25 cellular contexts compared by ENCODE assay signal in the genomic region with DNA sequence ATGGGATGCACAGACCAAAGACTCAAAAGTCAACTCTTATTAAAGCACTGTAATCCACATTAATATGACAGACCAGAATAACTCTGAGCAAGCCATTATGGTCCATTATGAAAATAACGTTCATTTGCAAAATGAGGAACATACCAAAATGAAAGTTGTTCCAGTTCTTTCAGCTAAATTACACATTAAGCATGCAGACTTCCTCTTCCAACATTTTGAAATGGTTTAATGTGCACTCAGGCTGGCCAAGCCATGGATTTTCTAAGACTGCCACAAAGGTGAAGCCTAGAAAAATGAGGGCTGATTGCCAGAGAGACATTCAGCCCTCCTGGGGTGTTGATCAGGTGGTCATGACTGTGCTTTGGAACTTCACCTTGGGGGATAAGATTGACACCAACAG. TPM values are rescaled to one million over a fixed set of nuclear protein-coding genes. Genes with fewer than 3 reads are reported as not detected.
DNase-seq lines count a peak whose midpoint lies in the region; ATAC-seq, FAIRE-seq and TF ChIP-seq lines count a peak whose summit lies in the region.
"Had no signal": no experiment of that assay in that cellular context is flagged by ENCODE, and none has a peak within 500 bp of the region (broad histone marks: within the 10 kb centered on the region; RNA-seq: fewer than 3 reads in every experiment).

No MANE protein-coding gene starts in this region.

- H3K36me3 ChIP-seq in aorta (ENCODE audit: control insufficient read depth in 1 of 2, insufficient read depth in 2 of 2, low read length in 1 of 2): no peaks in the 10 kb centered on the region
- H3K36me3 ChIP-seq: BLaER1 had no signal

- no peaks in the 10 kb centered on the region for H3K27me3 ChIP-seq in aorta (ENCODE audit: control insufficient read depth in 1 of 2, insufficient read depth in 2 of 2, low read length in 1 of 2)
- H3K27me3 ChIP-seq: BLaER1 had no signal

- ATAC-seq in A549 (no peak), HG02588 (IDR thresholded peaks at IDR 0.05; ENCODE audit: unreplicated experiment) (no peak), GM18505 (IDR thresholded peaks at IDR 0.05; ENCODE audit: unreplicated experiment) (no peak), aorta (ENCODE audit: low FRiP score) (no peak)
- ATAC-seq: Right ventricle myocardium inferior had no signal

- CTCF ChIA-PET in A549 (lab: Yijun Ruan, JAX): interaction anchor here (1.0 to 1.2 kb wide), 2 partner anchors 11 to 15 kb away, joined by 3 to 4 read pairs; no protein-coding TSS in a partner anchor

- no peak overlapping the region for H3K4me3 ChIP-seq in A549
- H3K4me3 ChIP-seq in aorta (ENCODE audit: low read length in 2 of 2): no peak overlapping the region
- H3K4me3 ChIP-seq: BLaER1, GM23248, PC-9 had no signal

- no peak for DNase-seq in A549 (ENCODE audit: low read depth in 1 of 2, low spot score in 1 of 2)
- peak; percentile 35 to 59 for DNase-seq in Kasumi-1 (lab: John Stamatoyannopoulos, UW)
- peak; percentile 73 to 85 for DNase-seq in NOMO-1 (lab: John Stamatoyannopoulos, UW; ENCODE audit: unreplicated experiment in 2 of 2)
- peak; percentile 20 for DNase-seq in SKM-1 (lab: John Stamatoyannopoulos, UW; ENCODE audit: unreplicated experiment)
- no peak for DNase-seq in activated naive CD4-positive, alpha-beta T cell treated with anti-CD3 and anti-CD28 coated beads, Interleukin-2, amount 50 U/mL, for 16 hours
- no peak for DNase-seq in aorta
- DNase-seq: 8988T; CD4-positive, alpha-beta T cell; GM23248; H7; NCI-H1092; NCI-H1417 treated with DMSO at 0.1 percent for 48 hours; NCI-H1694 treated with DMSO at 0.1 percent for 48 hours; NCI-H2081; NCI-H2227 treated with DMSO at 0.1 percent for 48 hours; NCI-H526 treated with DMSO at 0.1 percent for 48 hours; PC-9; SW 1271 had no signal

- TF ChIP-seq POLR2A in A549 (IDR thresholded peaks at IDR 0.05; ENCODE audit: low read length) (no peak), GM18505 (IDR thresholded peaks at IDR 0.05; ENCODE audit: borderline replicate concordance, extremely low read depth, insufficient read depth, insufficient read length) (no peak)

- peak; percentile 63 for FAIRE-seq in A549 (lab: Jason Lieb, UNC)
- FAIRE-seq: D721Med, GM18507 had no signal

- POLR2A ChIA-PET in A549 (lab: Yijun Ruan, JAX): no interaction called here

- H3K4me2 ChIP-seq in A549: no peak overlapping the region
- H3K4me2 ChIP-seq: BLaER1, PC-9 had no signal

- intact Hi-C loops in aorta (cut with DNase I): no loop called here

- no peak for TF ChIP-seq RAD21 in A549 (conservative IDR thresholded peaks at IDR 0.05 in 1 of 2, IDR thresholded peaks at IDR 0.05 in 1 of 2)

- H3K4me1 ChIP-seq in A549: no peaks in the 10 kb centered on the region
- no peaks in the 10 kb centered on the region for H3K4me1 ChIP-seq in aorta (ENCODE audit: control insufficient read depth in 1 of 2, insufficient read depth in 2 of 2, low read length in 2 of 2)
- H3K4me1 ChIP-seq: BLaER1 had no signal

- no peaks in the 10 kb centered on the region for H3K9me3 ChIP-seq in A549
- peaks cover 5% of the 10 kb centered on the region for H3K9me3 ChIP-seq in aorta (ENCODE audit: control insufficient read depth, low read length)

- WGBS in A549 (ENCODE audit: missing lambda C conversion rate): 2% methylated on average over 1 of the region's 1 CpG
- WGBS in aorta, 2 donors: 73 to 81% methylated on average over 1 of the region's 1 CpG

- no peak for TF ChIP-seq CTCF in A549 (IDR thresholded peaks at IDR 0.05)

- H3K27ac ChIP-seq in A549 (no peak overlapping the region), aorta (ENCODE audit: low read depth in 1 of 2, low read length in 2 of 2) (no peak overlapping the region)
- H3K27ac ChIP-seq: BLaER1, GM23248, PC-9 had no signal

- TF ChIP-seq EP300 in A549 (IDR thresholded peaks at IDR 0.05): no peak

TF ChIP-seq in A549, 52 proteins besides CTCF, POLR2A, EP300 and RAD21:
- TF ChIP-seq ZC3H11A (IDR thresholded peaks at IDR 0.05) (no peak), CHD4 (IDR thresholded peaks at IDR 0.05; ENCODE audit: borderline replicate concordance) (no peak), FOXS1 (CRISPR knock-in tag; IDR thresholded peaks at IDR 0.05) (no peak), CBX2 (IDR thresholded peaks at IDR 0.05; ENCODE audit: borderline replicate concordance, low read depth) (no peak), FOSB (CRISPR knock-in tag; IDR thresholded peaks at IDR 0.05) (no peak), PHF8 (IDR thresholded peaks at IDR 0.05; ENCODE audit: borderline replicate concordance, low read depth) (no peak), JUNB (IDR thresholded peaks at IDR 0.05) (no peak), HEYL (CRISPR knock-in tag; IDR thresholded peaks at IDR 0.05) (no peak), SMC3 (IDR thresholded peaks at IDR 0.05) (no peak), ESRRA (IDR thresholded peaks at IDR 0.05; ENCODE audit: borderline replicate concordance, low read length) (no peak), CEBPB (IDR thresholded peaks at IDR 0.05) (no peak)
- TF ChIP-seq, protein P1, sequence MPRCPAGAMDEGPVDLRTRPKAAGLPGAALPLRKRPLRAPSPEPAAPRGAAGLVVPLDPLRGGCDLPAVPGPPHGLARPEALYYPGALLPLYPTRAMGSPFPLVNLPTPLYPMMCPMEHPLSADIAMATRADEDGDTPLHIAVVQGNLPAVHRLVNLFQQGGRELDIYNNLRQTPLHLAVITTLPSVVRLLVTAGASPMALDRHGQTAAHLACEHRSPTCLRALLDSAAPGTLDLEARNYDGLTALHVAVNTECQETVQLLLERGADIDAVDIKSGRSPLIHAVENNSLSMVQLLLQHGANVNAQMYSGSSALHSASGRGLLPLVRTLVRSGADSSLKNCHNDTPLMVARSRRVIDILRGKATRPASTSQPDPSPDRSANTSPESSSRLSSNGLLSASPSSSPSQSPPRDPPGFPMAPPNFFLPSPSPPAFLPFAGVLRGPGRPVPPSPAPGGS (IDR thresholded peaks at IDR 0.05): no peak

RNA-seq across cellular contexts. Expression of a gene that starts 56.7 kb away (rescaled TPM):
- polyA plus RNA-seq in A549 (2011; rRNA removed) (0.21 and 0.25 TPM in 2 replicates), A549 (2017; fragmentation: RNase III; extraction: RNeasy Plus Mini Kit Qiagen cat#74134 plus additional on column Dnase treatment) (0.67 to 0.92 TPM (median 0.73 TPM) in 3 replicates), aorta (under 1 TPM in 1 of 2 donors, not detected in 1; 0.50 TPM)
- 1.5 and 2.0 TPM in 2 replicates for polyA plus RNA-seq in A549 (2012; cell fraction: cytosol; rRNA removed)
- 2.2 and 3.4 TPM in 2 replicates for polyA plus RNA-seq in A549 (2012; cell fraction: nucleus; rRNA removed)
- 0.21 TPM in 1 of 2 replicates, not detected in the other for polyA minus RNA-seq in A549 (2011; rRNA and poly(A)+ RNA removed)
- 1 to 10 TPM in 1 of 2 donors, under 1 TPM in 1; 0.84 to 3.6 TPM for total RNA-seq in aorta
- total RNA-seq: SK-MEL-5 had no signal

Comparison
In these comparisons a context has a peak if more than half of its experiments do, and no peak if none do; other contexts are left out.
1. DNase-seq: peak in Kasumi-1 (2 of 2), NOMO-1 (2 of 2) and SKM-1 (single experiment); none in A549 (0 of 2), activated naive CD4-positive, alpha-beta T cell treated with anti-CD3 and anti-CD28 coated beads, Interleukin-2, amount 50 U/mL, for 16 hours (single experiment) and aorta (0 of 2).